In genomic region chr2:11132036-11132671, GRCh38 we compare ENCODE assay signal across 1 cellular context.
TF ChIP-seq lines count a peak whose summit lies in the region.

No MANE protein-coding gene starts in this region.

TF ChIP-seq in H1, 55 proteins besides CTCF, POLR2A, EP300 and RAD21 (continued from another document):
- no peak for TF ChIP-seq KDM1A (IDR thresholded peaks at IDR 0.05; ENCODE audit: borderline replicate concordance, low read length)
- TF ChIP-seq EGR1 (IDR thresholded peaks at IDR 0.05; ENCODE audit: borderline replicate concordance, low read depth, low read length) = no peak
- TF ChIP-seq, protein P1, sequence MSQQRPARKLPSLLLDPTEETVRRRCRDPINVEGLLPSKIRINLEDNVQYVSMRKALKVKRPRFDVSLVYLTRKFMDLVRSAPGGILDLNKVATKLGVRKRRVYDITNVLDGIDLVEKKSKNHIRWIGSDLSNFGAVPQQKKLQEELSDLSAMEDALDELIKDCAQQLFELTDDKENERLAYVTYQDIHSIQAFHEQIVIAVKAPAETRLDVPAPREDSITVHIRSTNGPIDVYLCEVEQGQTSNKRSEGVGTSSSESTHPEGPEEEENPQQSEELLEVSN (IDR thresholded peaks at IDR 0.05) = no peak
- TF ChIP-seq RFX5 (IDR thresholded peaks at IDR 0.05; ENCODE audit: borderline replicate concordance, low read depth, low read length) = no peak
- TF ChIP-seq CHD2 (IDR thresholded peaks at IDR 0.05; ENCODE audit: low read length) = no peak
- no peak for TF ChIP-seq SUZ12 (IDR thresholded peaks at IDR 0.05; ENCODE audit: low read length)
- TF ChIP-seq YY1 (IDR thresholded peaks at IDR 0.05; ENCODE audit: low read depth, low read length) = no peak
- no peak for TF ChIP-seq ATF2 (IDR thresholded peaks at IDR 0.05; ENCODE audit: low read length)
